In the genomic region with DNA sequence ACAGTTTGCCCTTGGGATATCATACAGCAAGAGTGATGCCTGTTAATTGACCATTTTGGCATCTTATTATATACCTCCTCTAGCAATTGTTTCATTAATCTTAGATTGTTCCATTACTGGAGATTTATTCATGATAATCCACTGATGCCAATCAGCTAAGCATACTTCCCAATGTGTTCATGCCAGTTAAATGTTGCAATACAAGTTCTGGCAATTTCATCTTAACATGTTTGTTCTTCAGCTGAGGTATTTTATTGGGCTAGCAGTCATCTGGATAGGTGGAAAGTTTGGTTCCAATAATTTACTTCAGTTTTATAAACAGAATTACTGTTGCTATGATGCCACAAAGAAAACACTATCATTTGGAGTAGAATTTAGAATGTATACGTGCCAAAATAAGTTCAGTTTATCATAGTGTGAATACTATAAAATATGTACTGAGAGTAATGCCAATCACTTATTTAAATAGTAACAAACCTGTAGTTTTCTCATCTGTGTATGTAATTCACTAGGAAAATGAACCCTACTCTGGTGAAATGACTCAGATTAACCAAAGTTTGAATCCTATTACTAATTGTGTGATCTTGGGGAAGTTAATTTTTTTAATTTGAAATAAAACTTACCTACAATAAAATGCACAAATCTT, we compare ENCODE assay signal across 28 cellular contexts. TPM values are rescaled to one million over a fixed set of nuclear protein-coding genes. Genes with fewer than 3 reads are reported as not detected.
"Had no signal": no experiment of that assay in that cellular context is flagged by ENCODE, and none has a peak within 500 bp of the region (broad histone marks: within the 10 kb centered on the region; RNA-seq: fewer than 3 reads in every experiment).

No MANE protein-coding gene starts in this region.

- H3K27ac Mint-ChIP-seq: activated CD4-positive, alpha-beta memory T cell treated with anti-CD3 and anti-CD28 coated beads for 36 hours; activated T-helper 1 cell treated with anti-CD3 and anti-CD28 coated beads, Interleukin-12 subunit alpha, Interleukin-12 subunit beta, Interleukin-2, Interleukin-4 antibody, amounts not matched to agents 30 ng/mL and 10 ng/mL and 1 ng/mL, durations not matched to agents 14 hours and 24 hours and 36 hours; dendritic cell treated with granulocyte-macrophage colony-stimulating factor and Interleukin-4, amounts not matched to agents 40 ng/mL and 50 ng/mL, for 4 days; memory B cell; naive thymus-derived CD4-positive, alpha-beta T cell; stimulated activated naive CD8-positive, alpha-beta T cell treated with anti-CD3 and anti-CD28 coated beads, Interleukin-15, Interleukin-2, amounts not matched to agents 100 ng/mL and 50 ng/mL, for 24 hours; T-cell; type B pancreatic cell had no signal

- H3K27ac ChIP-seq: gastrocnemius medialis, ovary, psoas muscle, vagina had no signal

- ATAC-seq: gastrocnemius medialis; left cardiac atrium; naive thymus-derived CD4-positive, alpha-beta T cell; psoas muscle; T-cell had no signal

- H3K4me1 Mint-ChIP-seq: central memory CD8-positive, alpha-beta T cell; memory B cell had no signal

- H3K27me3 ChIP-seq: ovary, vagina had no signal

- H3K9me3 ChIP-seq: gastrocnemius medialis, ovary, psoas muscle, vagina had no signal

- FAIRE-seq: astrocyte, islet of Langerhans had no signal

- H3K9me3 Mint-ChIP-seq: activated CD4-positive, alpha-beta memory T cell treated with anti-CD3 and anti-CD28 coated beads for 36 hours; central memory CD8-positive, alpha-beta T cell; dendritic cell treated with granulocyte-macrophage colony-stimulating factor and Interleukin-4, amounts not matched to agents 40 ng/mL and 50 ng/mL, for 4 days; memory B cell; stimulated activated naive CD8-positive, alpha-beta T cell treated with anti-CD3 and anti-CD28 coated beads, Interleukin-15, Interleukin-2, amounts not matched to agents 100 ng/mL and 50 ng/mL, for 24 hours; T-cell had no signal

- H3K36me3 ChIP-seq: gastrocnemius medialis, ovary, vagina had no signal

- H3K4me3 ChIP-seq: gastrocnemius medialis, ovary, psoas muscle, vagina had no signal

- H3K36me3 Mint-ChIP-seq: memory B cell, T-cell, type B pancreatic cell had no signal

- DNase-seq: activated CD4-positive, alpha-beta memory T cell treated with anti-CD3 and anti-CD28 coated beads for 36 hours; activated CD4-positive, alpha-beta T cell treated with anti-CD3 and anti-CD28 coated beads for 48 hours; activated CD8-positive, alpha-beta memory T cell treated with anti-CD3 and anti-CD28 coated beads, Interleukin-2, amount 50 U/mL, for 4 hours; activated gamma-delta T cell; activated naive CD4-positive, alpha-beta T cell treated with anti-CD3 and anti-CD28 coated beads, Interleukin-2, amount 50 U/mL, for 16 hours; activated T-cell treated with anti-CD3 and anti-CD28 coated beads, Interleukin-2, amount 50 U/mL, for 1 hour; amniotic stem cell; gastrocnemius medialis; glutamatergic neuron; left cardiac atrium; midbrain; naive thymus-derived CD4-positive, alpha-beta T cell; ovary; psoas muscle; stimulated activated CD4-positive, alpha-beta T cell treated with anti-CD3 and anti-CD28 coated beads, Interleukin-15, amount 100 ng/mL, for 24 hours; stimulated activated CD4-positive, alpha-beta T cell treated with anti-CD3 and anti-CD28 coated beads, Interleukin-2, amount 100 ng/mL, for 24 hours; substantia nigra; T-cell had no signal

- H3K4me1 ChIP-seq: gastrocnemius medialis, psoas muscle had no signal

- H3K4me3 Mint-ChIP-seq: activated CD4-positive, alpha-beta memory T cell treated with anti-CD3 and anti-CD28 coated beads for 36 hours; central memory CD8-positive, alpha-beta T cell; dendritic cell treated with granulocyte-macrophage colony-stimulating factor and Interleukin-4, amounts not matched to agents 40 ng/mL and 50 ng/mL, for 4 days; memory B cell; stimulated activated naive CD8-positive, alpha-beta T cell treated with anti-CD3 and anti-CD28 coated beads, Interleukin-15, Interleukin-2, amounts not matched to agents 100 ng/mL and 50 ng/mL, for 24 hours; type B pancreatic cell had no signal

RNA-seq across cellular contexts. Expression of gene IL31RA, which starts 27.9 kb away (rescaled TPM):
- total RNA-seq: activated CD8-positive, alpha-beta memory T cell treated with anti-CD3 and anti-CD28 coated beads for 36 hours; left cardiac atrium; T-cell; vagina had no signal
